ENCODE assay signal across 17 cellular contexts in genomic region chr3:197683191-197683590, GRCh38.
"Had no signal": no experiment of that assay in that cellular context is flagged by ENCODE, and none has a peak within 500 bp of the region (broad histone marks: within the 10 kb centered on the region; RNA-seq: fewer than 3 reads in every experiment).

No MANE protein-coding gene starts in this region.

- H3K9me3 ChIP-seq: esophagus squamous epithelium, gastroesophageal sphincter, ovary, right atrium auricular region had no signal

- H3K27me3 Mint-ChIP-seq: dendritic cell treated with granulocyte-macrophage colony-stimulating factor and Interleukin-4, amounts not matched to agents 40 ng/mL and 50 ng/mL, for 4 days; effector memory CD8-positive, alpha-beta T cell had no signal

- H3K4me3 Mint-ChIP-seq: dendritic cell treated with granulocyte-macrophage colony-stimulating factor and Interleukin-4, amounts not matched to agents 40 ng/mL and 50 ng/mL, for 4 days; effector memory CD8-positive, alpha-beta T cell; nephron progenitor cell had no signal

- ATAC-seq: effector memory CD8-positive, alpha-beta T cell; gastroesophageal sphincter; left lobe of liver had no signal

- H3K9me3 Mint-ChIP-seq: effector memory CD8-positive, alpha-beta T cell had no signal

- H3K4me1 ChIP-seq: esophagus squamous epithelium, gastroesophageal sphincter, right atrium auricular region had no signal

- H3K27me3 ChIP-seq: esophagus squamous epithelium, gastroesophageal sphincter, ovary, right atrium auricular region had no signal

- DNase-seq: cerebellar nuclear complex; effector memory CD8-positive, alpha-beta T cell; esophagus squamous epithelium; foreskin fibroblast; glutamatergic neuron; islet precursor cell; mammary epithelial cell; midbrain; nephron progenitor cell; ovary; stimulated activated CD4-positive, alpha-beta T cell treated with anti-CD3 and anti-CD28 coated beads, Interleukin-2, amount 100 ng/mL, for 48 hours; trophoblast cell had no signal

- H3K36me3 ChIP-seq: ovary had no signal

- H3K27ac Mint-ChIP-seq: dendritic cell treated with granulocyte-macrophage colony-stimulating factor and Interleukin-4, amounts not matched to agents 40 ng/mL and 50 ng/mL, for 4 days; nephron progenitor cell had no signal

- H3K4me2 ChIP-seq: smooth muscle cell had no signal

- H3K27ac ChIP-seq: esophagus squamous epithelium, gastroesophageal sphincter, ovary, right atrium auricular region had no signal

- H3K4me3 ChIP-seq: esophagus squamous epithelium, gastroesophageal sphincter, ovary, right atrium auricular region, smooth muscle cell had no signal
